8 cellular contexts compared by ENCODE assay signal in the genomic region with DNA sequence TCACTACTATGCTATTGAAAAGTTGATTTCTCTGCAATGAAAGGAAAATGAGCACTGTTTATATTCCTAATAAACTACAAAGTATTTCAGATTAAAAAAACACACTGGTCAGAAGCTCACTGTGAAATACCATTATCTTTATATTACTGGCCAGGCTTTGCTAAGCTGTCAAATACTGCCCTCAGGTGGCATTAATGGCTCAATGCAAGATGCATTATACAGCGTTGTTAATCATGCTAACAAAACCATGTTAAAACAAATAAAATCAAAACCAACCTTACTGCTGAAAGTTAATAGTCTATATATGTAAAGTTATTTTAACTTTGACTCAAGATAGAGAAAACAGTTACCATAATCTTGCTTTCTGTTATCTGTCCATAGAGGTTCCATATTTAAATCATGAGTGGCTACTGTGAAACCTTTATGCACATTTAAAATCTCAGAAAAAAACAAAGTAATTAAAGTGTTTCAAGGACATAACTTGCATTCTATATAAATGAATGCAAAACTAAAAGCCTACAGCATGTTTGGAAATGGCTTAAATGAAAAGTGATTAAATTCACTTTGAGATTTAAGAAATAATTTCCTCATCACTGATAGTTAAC.
DNase-seq lines count a peak whose midpoint lies in the region; ATAC-seq, FAIRE-seq and TF ChIP-seq lines count a peak whose summit lies in the region.

No MANE protein-coding gene starts in this region.

- TF ChIP-seq CTCF in OCI-LY1 (IDR thresholded peaks at IDR 0.05; ENCODE audit: low read length) (peak; percentile 95), bronchial epithelial cell (IDR thresholded peaks at IDR 0.05; ENCODE audit: insufficient read depth, low read length, severe bottlenecking) (peak; percentile 60), left lung (IDR thresholded peaks at IDR 0.05) (peak; percentile 63 to 74), tibial artery (IDR thresholded peaks at IDR 0.05) (peak; percentile 50 to 59)

- H3K4me2 ChIP-seq in OCI-LY1 (ENCODE audit: low read length), result no peak overlapping the region

- H3K36me3 ChIP-seq in OCI-LY1 (ENCODE audit: insufficient read depth, low read length) (no peaks in the 10 kb centered on the region), bronchial epithelial cell (ENCODE audit: control insufficient read depth, insufficient read depth, low read length) (peaks cover 3% of the 10 kb centered on the region), left lung (peaks cover 0 to 23% of the 10 kb centered on the region in 2 donors), tibial artery (peaks cover 34 to 46% (median 40%) of the 10 kb centered on the region in 3 donors)

- FAIRE-seq in GM12891 (lab: Jason Lieb, UNC), result peak; percentile 89
- no peak for FAIRE-seq in bronchial epithelial cell (lab: Jason Lieb, UNC)

- no peak overlapping the region for H2AFZ ChIP-seq in OCI-LY1 (ENCODE audit: low read length)

- no peaks in the 10 kb centered on the region for H3K79me2 ChIP-seq in OCI-LY1 (ENCODE audit: insufficient read depth, low read length)

- in situ Hi-C loops in KBM-7 (cut with MboI; ENCODE audit: low pct_unique_long_range_greater_than_20kb, low sequenced_read_pairs), result no loop called here

- H3K9me2 ChIP-seq in OCI-LY1 (ENCODE audit: low read depth, low read length), result no peaks in the 10 kb centered on the region

- H4K20me1 ChIP-seq in OCI-LY1 (ENCODE audit: insufficient read depth, low read length), result no peaks in the 10 kb centered on the region

- H3F3A ChIP-seq in OCI-LY1 (ENCODE audit: insufficient read depth, low read length), result no peaks in the 10 kb centered on the region; the same call in 1 of the 2 replicates

- H3K4me3 ChIP-seq in OCI-LY1 (ENCODE audit: low read depth, low read length, poor library complexity, severe bottlenecking) (no peak overlapping the region), bronchial epithelial cell (ENCODE audit: low read depth, low read length) (no peak overlapping the region), left lung (no peak overlapping the region), tibial artery (no peak overlapping the region)

- H3K4me1 ChIP-seq in OCI-LY1 (ENCODE audit: insufficient read depth, low read length, severe bottlenecking) (peaks cover 5% of the 10 kb centered on the region), left lung (no peaks in the 10 kb centered on the region), tibial artery (no peaks in the 10 kb centered on the region)

- H3K9me3 ChIP-seq in OCI-LY1 (ENCODE audit: low read length) (no peaks in the 10 kb centered on the region), left lung (no peaks in the 10 kb centered on the region), tibial artery (no peaks in the 10 kb centered on the region)

- intact Hi-C loops in left lung (cut with DNase I), result no loop called here
- intact Hi-C loops in tibial artery (cut with DNase I; ENCODE audit: low total_unique reads), result no loop called here

- H3K27me3 ChIP-seq in OCI-LY1 (ENCODE audit: insufficient read depth, low read length) (no peaks in the 10 kb centered on the region), bronchial epithelial cell (ENCODE audit: control insufficient read depth, insufficient read depth, low read length) (no peaks in the 10 kb centered on the region), left lung (no peaks in the 10 kb centered on the region), tibial artery (no peaks in the 10 kb centered on the region)

- H3K27ac ChIP-seq in OCI-LY1 (ENCODE audit: low read depth, low read length, poor library complexity, severe bottlenecking), result no peak overlapping the region
- H3K27ac ChIP-seq in left lung, result no peak overlapping the region
- H3K27ac ChIP-seq in tibial artery, result no peak overlapping the region

- peak; percentile 47 for DNase-seq in AG20443 (ENCODE audit: low spot score)
- no peak for DNase-seq in GM12891 (ENCODE audit: insufficient read length, low spot score)
- peak; percentile 56 for DNase-seq in KBM-7
- peak; percentile 61 for DNase-seq in bronchial epithelial cell (ENCODE audit: low read depth)
- no peak for DNase-seq in left lung
- no peak for DNase-seq in tibial artery

- no peak for TF ChIP-seq POLR2A in GM12891 (IDR thresholded peaks at IDR 0.05; ENCODE audit: low read depth, low read length)

- peak; percentile 90 for ATAC-seq in left lung
- no peak for ATAC-seq in GM18511 (IDR thresholded peaks at IDR 0.05; ENCODE audit: unreplicated experiment)

- H3K9ac ChIP-seq in OCI-LY1 (ENCODE audit: low read length), result no peak overlapping the region

TF ChIP-seq in GM12891, 5 proteins besides CTCF, POLR2A, EP300 and RAD21:
- TF ChIP-seq SPI1 (IDR thresholded peaks at IDR 0.05; ENCODE audit: low read depth, low read length) (no peak), POU2F2 (IDR thresholded peaks at IDR 0.05; ENCODE audit: low read depth, low read length) (no peak), POLR2AphosphoS5 (IDR thresholded peaks at IDR 0.05; ENCODE audit: low read depth, low read length) (no peak), PAX5 (IDR thresholded peaks at IDR 0.05; ENCODE audit: insufficient read depth, low read length, severe bottlenecking) (no peak), TAF1 (IDR thresholded peaks at IDR 0.05; ENCODE audit: low read depth, low read length) (no peak)

Comparison
In these comparisons a context has a peak if more than half of its experiments do, and no peak if none do; other contexts are left out.
1. DNase-seq: peak in AG20443 (single experiment), KBM-7 (single experiment) and bronchial epithelial cell (single experiment); none in GM12891 (single experiment), left lung (0 of 2) and tibial artery (0 of 2).
2. Peak in every context shown above with its lines, with median percentiles within 50 percentile points of each other: CTCF ChIP-seq.